Comparison of ENCODE assay signal across 19 cellular contexts in genomic region chr11:129225190-129225589, GRCh38. TPM values are rescaled to one million over a fixed set of nuclear protein-coding genes. Genes with fewer than 3 reads are reported as not detected.
DNase-seq lines count a peak whose midpoint lies in the region; ATAC-seq, FAIRE-seq and TF ChIP-seq lines count a peak whose summit lies in the region.
"Had no signal": no experiment of that assay in that cellular context is flagged by ENCODE, and none has a peak within 500 bp of the region (broad histone marks: within the 10 kb centered on the region; RNA-seq: fewer than 3 reads in every experiment).

No MANE protein-coding gene starts in this region.

- POLR2A ChIA-PET in CD8-positive, alpha-beta memory T cell (lab: Charles Lee) = no interaction called here

- H3K4me3 Mint-ChIP-seq in HFFc6 = no peak overlapping the region
- H3K4me3 Mint-ChIP-seq in astrocyte (ENCODE audit: unreplicated experiment) = no peak overlapping the region
- no peak overlapping the region for H3K4me3 Mint-ChIP-seq in CD8-positive, alpha-beta memory T cell
- H3K4me3 Mint-ChIP-seq: activated B cell treated with CpG ODN at 0.5 μM for 24 hours; activated T-helper 17 cell treated with anti-CD3 and anti-CD28 coated beads, Interleukin-2, amount 50 U/mL, for 72 hours; T-helper 1 cell treated with Interleukin-12 subunit alpha and Interleukin-12 subunit beta and Interleukin-4 antibody, amounts not matched to agents 30 μg/mL and 1 μg/mL, for 36 hours had no signal

- 89 to 95% methylated on average over 1 of the region's 1 CpG for WGBS in testis, 2 donors

- H3K4me1 ChIP-seq in astrocyte (ENCODE audit: insufficient read depth, low read length) = peaks cover 3% of the 10 kb centered on the region
- no peaks in the 10 kb centered on the region for H3K4me1 ChIP-seq in CD8-positive, alpha-beta memory T cell (ENCODE audit: insufficient read depth, low read length)
- peaks cover 13% of the 10 kb centered on the region for H3K4me1 ChIP-seq in lower lobe of right lung
- no peaks in the 10 kb centered on the region for H3K4me1 ChIP-seq in testis
- H3K4me1 ChIP-seq: BLaER1, thyroid gland had no signal

- intact Hi-C loops in sciatic nerve (cut with DNase I) (no loop called here), lower lobe of right lung (cut with DNase I) (no loop called here), testis (cut with DNase I; ENCODE audit: low total_unique reads) (no loop called here)

- peaks cover 59% of the 10 kb centered on the region for H3K79me2 ChIP-seq in astrocyte (ENCODE audit: insufficient read depth, low read length)

- H3K27ac ChIP-seq in astrocyte (ENCODE audit: low read depth, low read length) (no peak overlapping the region), lower lobe of right lung (no peak overlapping the region), testis (no peak overlapping the region)
- H3K27ac ChIP-seq in CD8-positive, alpha-beta memory T cell (ENCODE audit: low read depth, low read length) = no peak overlapping the region
- H3K27ac ChIP-seq: BLaER1, coronary artery, skin epidermis, thyroid gland had no signal

- H3K36me3 Mint-ChIP-seq in HFFc6 (ENCODE audit: low read depth) (peaks cover 27% of the 10 kb centered on the region), astrocyte (ENCODE audit: low read depth, unreplicated experiment) (no peaks in the 10 kb centered on the region)
- H3K36me3 Mint-ChIP-seq in CD8-positive, alpha-beta memory T cell = peaks cover 0 to 21% (median 2%) of the 10 kb centered on the region in 3 donors

- H3K4me3 ChIP-seq in astrocyte (ENCODE audit: insufficient read depth, low read depth, low read length) (no peak overlapping the region), fibroblast of the aortic adventitia (ENCODE audit: low read depth, low read length) (no peak overlapping the region), lower lobe of right lung (no peak overlapping the region), testis (no peak overlapping the region)
- no peak overlapping the region for H3K4me3 ChIP-seq in CD8-positive, alpha-beta memory T cell (ENCODE audit: low read length)
- H3K4me3 ChIP-seq: BLaER1, coronary artery, skin epidermis, thyroid gland had no signal

- H3K36me3 ChIP-seq in astrocyte (ENCODE audit: insufficient read depth, low read length) (no peaks in the 10 kb centered on the region), lower lobe of right lung (no peaks in the 10 kb centered on the region), testis (ENCODE audit: low read depth, missing control alignments) (no peaks in the 10 kb centered on the region)
- H3K36me3 ChIP-seq in CD8-positive, alpha-beta memory T cell (ENCODE audit: insufficient read depth, low read length) = no peaks in the 10 kb centered on the region
- H3K36me3 ChIP-seq: BLaER1, thyroid gland had no signal

- no peak overlapping the region for H3K4me2 ChIP-seq in astrocyte (ENCODE audit: low read length)
- H3K4me2 ChIP-seq: BLaER1 had no signal

- H3K27me3 ChIP-seq in astrocyte (ENCODE audit: insufficient read depth, low read length) (no peaks in the 10 kb centered on the region), lower lobe of right lung (ENCODE audit: low read depth) (no peaks in the 10 kb centered on the region), testis (no peaks in the 10 kb centered on the region)
- H3K27me3 ChIP-seq in CD8-positive, alpha-beta memory T cell (ENCODE audit: insufficient read depth, low read length, poor library complexity, severe bottlenecking) = no peaks in the 10 kb centered on the region
- H3K27me3 ChIP-seq: BLaER1, thyroid gland had no signal

- H3K4me1 Mint-ChIP-seq in HFFc6 (ENCODE audit: low read depth) = peaks cover 31% of the 10 kb centered on the region
- H3K4me1 Mint-ChIP-seq in astrocyte (ENCODE audit: low read depth, unreplicated experiment) = peaks cover 21% of the 10 kb centered on the region
- H3K4me1 Mint-ChIP-seq in CD8-positive, alpha-beta memory T cell = no peaks in the 10 kb centered on the region
- H3K4me1 Mint-ChIP-seq: activated B cell treated with CpG ODN at 0.5 μM for 24 hours; activated T-helper 17 cell treated with anti-CD3 and anti-CD28 coated beads, Interleukin-2, amount 50 U/mL, for 72 hours had no signal

- TF ChIP-seq POLR2A in testis (IDR thresholded peaks at IDR 0.05) = no peak

- peaks cover 22% of the 10 kb centered on the region for H3K9me3 Mint-ChIP-seq in HFFc6
- peaks cover 17% of the 10 kb centered on the region for H3K9me3 Mint-ChIP-seq in astrocyte (ENCODE audit: unreplicated experiment)
- H3K9me3 Mint-ChIP-seq in CD8-positive, alpha-beta memory T cell = peaks cover 23 to 37% (median 34%) of the 10 kb centered on the region in 5 donors

- H2AFZ ChIP-seq in astrocyte (ENCODE audit: low read depth, low read length) = no peak overlapping the region

- TF ChIP-seq CTCF in HFFc6 (IDR thresholded peaks at IDR 0.05) (no peak), astrocyte (IDR thresholded peaks at IDR 0.05; ENCODE audit: insufficient read depth, low read depth, low read length) (no peak), fibroblast of the aortic adventitia (IDR thresholded peaks at IDR 0.05; ENCODE audit: insufficient read depth, low read length) (no peak), lower lobe of right lung (IDR thresholded peaks at IDR 0.05) (no peak), testis (IDR thresholded peaks at IDR 0.05) (no peak)

- H3K9ac ChIP-seq in astrocyte (ENCODE audit: low read length) = no peak overlapping the region
- H3K9ac ChIP-seq: BLaER1 had no signal

- ATAC-seq in sciatic nerve (no peak), lower lobe of right lung (no peak)
- ATAC-seq: activated T-helper 17 cell treated with anti-CD3 and anti-CD28 coated beads, Interleukin-2, amount 50 U/mL, for 72 hours had no signal

- CTCF ChIA-PET in CD8-positive, alpha-beta memory T cell (lab: Charles Lee) = no interaction called here

- H3K27ac Mint-ChIP-seq in HFFc6 (peak overlapping the region; percentile 75), astrocyte (ENCODE audit: unreplicated experiment) (peak overlapping the region; percentile 41)
- H3K27ac Mint-ChIP-seq in CD8-positive, alpha-beta memory T cell = no peak overlapping the region
- H3K27ac Mint-ChIP-seq: activated B cell treated with CpG ODN at 0.5 μM for 24 hours; activated T-helper 17 cell treated with anti-CD3 and anti-CD28 coated beads, Interleukin-2, amount 50 U/mL, for 72 hours; T-helper 1 cell treated with Interleukin-12 subunit alpha and Interleukin-12 subunit beta and Interleukin-4 antibody, amounts not matched to agents 30 μg/mL and 1 μg/mL, for 36 hours had no signal

- DNase-seq in HFFc6 = peak; percentile 49
- DNase-seq in astrocyte (ENCODE audit: low read depth) = peak; percentile 78
- peak; percentile 68 for DNase-seq in fibroblast of the aortic adventitia (ENCODE audit: low read depth)
- DNase-seq in renal cortical epithelial cell (ENCODE audit: low read depth) = peak; percentile 26
- no peak for DNase-seq in CD8-positive, alpha-beta memory T cell
- DNase-seq in sciatic nerve (ENCODE audit: low spot score) = no peak
- DNase-seq in lower lobe of right lung = no peak
- DNase-seq in testis = no peak
- DNase-seq: activated B cell treated with CpG ODN at 0.5 μM for 24 hours, amniotic stem cell, erythroblast, hippocampal formation, NCI-H1092 treated with DMSO at 0.1 percent for 48 hours, thyroid gland had no signal

- peak; percentile 98 for FAIRE-seq in astrocyte (lab: Jason Lieb, UNC)

- H4K20me1 ChIP-seq in astrocyte (ENCODE audit: insufficient read depth, low read length) = peaks cover 11% of the 10 kb centered on the region

- no peaks in the 10 kb centered on the region; the same call in 1 of the 2 replicates for H3K27me3 Mint-ChIP-seq in HFFc6 (ENCODE audit: insufficient read depth)
- no peaks in the 10 kb centered on the region for H3K27me3 Mint-ChIP-seq in astrocyte (ENCODE audit: low read depth, unreplicated experiment)
- peaks cover 0 to 1% of the 10 kb centered on the region in 2 donors for H3K27me3 Mint-ChIP-seq in CD8-positive, alpha-beta memory T cell
- H3K27me3 Mint-ChIP-seq: activated B cell treated with CpG ODN at 0.5 μM for 24 hours had no signal

- H3K9me3 ChIP-seq in astrocyte (ENCODE audit: insufficient read depth, low read depth, low read length) = peaks cover 3% of the 10 kb centered on the region
- no peaks in the 10 kb centered on the region for H3K9me3 ChIP-seq in CD8-positive, alpha-beta memory T cell (ENCODE audit: low read length)
- peaks cover 10% of the 10 kb centered on the region for H3K9me3 ChIP-seq in lower lobe of right lung
- no peaks in the 10 kb centered on the region for H3K9me3 ChIP-seq in testis
- H3K9me3 ChIP-seq: thyroid gland had no signal

RNA-seq across cellular contexts. Expression of gene ARHGAP32, which starts 33.1 kb away (rescaled TPM):
- 1 to 10 TPM; 7.6 to 8.7 (median 8.0) TPM for total RNA-seq in HFFc6 (2021; fragmentation: NEBNext Ultra II Directional; extraction: Animal tissue kit (Norgen Biotek cat#: 25700))
- total RNA-seq in astrocyte (20.6 and 21.6 TPM in 2 replicates), fibroblast of the aortic adventitia (ENCODE audit: low replicate concordance) (18.1 and 20.1 TPM in 2 replicates), renal cortical epithelial cell (10.9 and 18.9 TPM in 2 replicates), sciatic nerve (36.8 TPM), lower lobe of right lung (27.9 TPM), testis (10 to 100 TPM; 53.8 to 58.1 TPM)
- total RNA-seq in CD8-positive, alpha-beta memory T cell = 1 to 10 TPM; 2.1 to 3.1 TPM
- 0.48 TPM for polyA plus RNA-seq in CD8-positive, alpha-beta memory T cell
- polyA plus RNA-seq in testis (ENCODE audit: insufficient read depth, low read depth, low replicate concordance) = 33.0 TPM

Comparison
In these comparisons a context has a peak if more than half of its experiments do, and no peak if none do; other contexts are left out.
1. DNase-seq: peak in HFFc6 (single experiment), astrocyte (single experiment), fibroblast of the aortic adventitia (single experiment) and renal cortical epithelial cell (single experiment); none in CD8-positive, alpha-beta memory T cell (0 of 5), sciatic nerve (single experiment), lower lobe of right lung (single experiment) and testis (single experiment).
2. H3K27ac Mint-ChIP-seq: peak in HFFc6 (single experiment) and astrocyte (single experiment); none in CD8-positive, alpha-beta memory T cell (0 of 8).